In the genomic region with DNA sequence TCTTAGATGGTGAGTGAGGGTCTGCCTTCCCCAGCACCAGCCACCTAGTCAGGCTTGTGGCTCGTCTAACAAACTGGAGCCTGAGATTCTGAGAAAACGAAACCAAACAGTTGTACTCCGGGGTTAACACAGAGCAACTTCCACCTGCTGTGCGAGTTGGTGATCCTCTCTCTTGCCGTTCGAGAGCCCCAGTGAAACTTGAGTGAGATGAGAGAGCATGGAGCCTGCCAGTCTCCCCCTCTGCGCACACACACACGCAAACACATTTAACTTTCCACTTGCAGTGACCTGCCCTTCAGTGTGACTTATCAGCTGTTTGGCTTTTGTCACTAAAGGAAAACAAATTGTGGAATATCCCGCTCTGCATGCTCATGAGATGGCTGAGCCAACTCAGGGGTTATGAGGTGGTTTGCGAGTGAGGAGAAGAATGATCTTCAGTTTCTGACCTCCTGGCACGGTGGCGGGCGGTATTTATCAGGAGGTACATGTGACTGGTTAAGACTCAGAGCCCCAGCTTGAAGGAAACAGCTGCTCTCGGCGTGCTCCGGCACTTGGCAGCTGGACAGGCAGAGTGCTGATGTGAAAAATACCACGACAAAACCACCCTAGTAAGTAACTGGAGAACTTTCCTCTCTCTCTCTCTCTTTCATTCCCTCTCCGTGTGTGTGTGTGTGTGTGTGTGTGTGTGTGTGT, we compare ENCODE assay signal across 1 cellular context.
TF ChIP-seq lines count a peak whose summit lies in the region.

A gene with protein sequence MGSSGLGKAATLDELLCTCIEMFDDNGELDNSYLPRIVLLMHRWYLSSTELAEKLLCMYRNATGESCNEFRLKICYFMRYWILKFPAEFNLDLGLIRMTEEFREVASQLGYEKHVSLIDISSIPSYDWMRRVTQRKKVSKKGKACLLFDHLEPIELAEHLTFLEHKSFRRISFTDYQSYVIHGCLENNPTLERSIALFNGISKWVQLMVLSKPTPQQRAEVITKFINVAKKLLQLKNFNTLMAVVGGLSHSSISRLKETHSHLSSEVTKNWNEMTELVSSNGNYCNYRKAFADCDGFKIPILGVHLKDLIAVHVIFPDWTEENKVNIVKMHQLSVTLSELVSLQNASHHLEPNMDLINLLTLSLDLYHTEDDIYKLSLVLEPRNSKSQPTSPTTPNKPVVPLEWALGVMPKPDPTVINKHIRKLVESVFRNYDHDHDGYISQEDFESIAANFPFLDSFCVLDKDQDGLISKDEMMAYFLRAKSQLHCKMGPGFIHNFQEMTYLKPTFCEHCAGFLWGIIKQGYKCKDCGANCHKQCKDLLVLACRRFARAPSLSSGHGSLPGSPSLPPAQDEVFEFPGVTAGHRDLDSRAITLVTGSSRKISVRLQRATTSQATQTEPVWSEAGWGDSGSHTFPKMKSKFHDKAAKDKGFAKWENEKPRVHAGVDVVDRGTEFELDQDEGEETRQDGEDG (plus strand): TSS at position 550 of the 693 bp plus-strand sequence. CDS start 38,488 bp downstream, outside the sequence.

TF ChIP-seq in HepG2, 621 proteins besides CTCF, POLR2A, EP300 and RAD21 (continued from another document and continues in another):
- TF ChIP-seq, protein P1, sequence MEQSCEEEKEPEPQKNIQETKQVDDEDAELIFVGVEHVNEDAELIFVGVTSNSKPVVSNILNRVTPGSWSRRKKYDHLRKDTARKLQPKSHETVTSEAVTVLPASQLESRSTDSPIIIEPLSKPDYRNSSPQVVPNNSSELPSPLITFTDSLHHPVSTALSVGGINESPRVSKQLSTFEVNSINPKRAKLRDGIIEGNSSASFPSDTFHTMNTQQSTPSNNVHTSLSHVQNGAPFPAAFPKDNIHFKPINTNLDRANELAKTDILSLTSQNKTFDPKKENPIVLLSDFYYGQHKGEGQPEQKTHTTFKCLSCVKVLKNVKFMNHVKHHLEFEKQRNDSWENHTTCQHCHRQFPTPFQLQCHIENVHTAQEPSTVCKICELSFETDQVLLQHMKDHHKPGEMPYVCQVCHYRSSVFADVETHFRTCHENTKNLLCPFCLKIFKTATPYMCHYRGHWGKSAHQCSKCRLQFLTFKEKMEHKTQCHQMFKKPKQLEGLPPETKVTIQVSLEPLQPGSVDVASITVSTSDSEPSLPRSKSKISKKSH (CRISPR knock-in tag; IDR thresholded peaks at IDR 0.05; ENCODE audit: borderline replicate concordance): no peak
- peak; percentile 73 for TF ChIP-seq ZNF589 (CRISPR knock-in tag; conservative IDR thresholded peaks at IDR 0.05)
- TF ChIP-seq, protein P2, sequence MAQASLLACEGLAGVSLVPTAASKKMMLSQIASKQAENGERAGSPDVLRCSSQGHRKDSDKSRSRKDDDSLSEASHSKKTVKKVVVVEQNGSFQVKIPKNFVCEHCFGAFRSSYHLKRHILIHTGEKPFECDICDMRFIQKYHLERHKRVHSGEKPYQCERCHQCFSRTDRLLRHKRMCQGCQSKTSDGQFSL (CRISPR knock-in tag; IDR thresholded peaks at IDR 0.05): no peak
- no peak for TF ChIP-seq ATF7-NPFF (CRISPR knock-in tag; IDR thresholded peaks at IDR 0.05; ENCODE audit: low read depth)
- 0 out of 2 replicates have a peak, but pooled peaks have one; percentile 34 for TF ChIP-seq ZNF75D (CRISPR knock-in tag; IDR thresholded peaks at IDR 0.05; ENCODE audit: borderline replicate concordance)
- no peak for TF ChIP-seq PLRG1 (conservative IDR thresholded peaks at IDR 0.05)
- TF ChIP-seq ARNT (IDR thresholded peaks at IDR 0.05): no peak
- TF ChIP-seq ZNF230 (CRISPR knock-in tag; IDR thresholded peaks at IDR 0.05): no peak
- TF ChIP-seq BRCA1 (CRISPR knock-in tag; IDR thresholded peaks at IDR 0.05): no peak
- TF ChIP-seq ZNF317 (CRISPR knock-in tag; IDR thresholded peaks at IDR 0.05): 0 out of 2 replicates have a peak, but pooled peaks have one; percentile 10
- peak; percentile 32; the same call in 1 of the 2 replicates for TF ChIP-seq ZNF841 (CRISPR knock-in tag; IDR thresholded peaks at IDR 0.05; ENCODE audit: borderline replicate concordance)
- no peak for TF ChIP-seq ZNF605 (CRISPR knock-in tag; IDR thresholded peaks at IDR 0.05)
- TF ChIP-seq, protein P3, sequence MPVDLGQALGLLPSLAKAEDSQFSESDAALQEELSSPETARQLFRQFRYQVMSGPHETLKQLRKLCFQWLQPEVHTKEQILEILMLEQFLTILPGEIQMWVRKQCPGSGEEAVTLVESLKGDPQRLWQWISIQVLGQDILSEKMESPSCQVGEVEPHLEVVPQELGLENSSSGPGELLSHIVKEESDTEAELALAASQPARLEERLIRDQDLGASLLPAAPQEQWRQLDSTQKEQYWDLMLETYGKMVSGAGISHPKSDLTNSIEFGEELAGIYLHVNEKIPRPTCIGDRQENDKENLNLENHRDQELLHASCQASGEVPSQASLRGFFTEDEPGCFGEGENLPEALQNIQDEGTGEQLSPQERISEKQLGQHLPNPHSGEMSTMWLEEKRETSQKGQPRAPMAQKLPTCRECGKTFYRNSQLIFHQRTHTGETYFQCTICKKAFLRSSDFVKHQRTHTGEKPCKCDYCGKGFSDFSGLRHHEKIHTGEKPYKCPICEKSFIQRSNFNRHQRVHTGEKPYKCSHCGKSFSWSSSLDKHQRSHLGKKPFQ (CRISPR knock-in tag; IDR thresholded peaks at IDR 0.05; ENCODE audit: insufficient replicate concordance): no peak
- TF ChIP-seq RFXAP (CRISPR knock-in tag; IDR thresholded peaks at IDR 0.05; ENCODE audit: borderline replicate concordance): no peak
- TF ChIP-seq, protein P4, sequence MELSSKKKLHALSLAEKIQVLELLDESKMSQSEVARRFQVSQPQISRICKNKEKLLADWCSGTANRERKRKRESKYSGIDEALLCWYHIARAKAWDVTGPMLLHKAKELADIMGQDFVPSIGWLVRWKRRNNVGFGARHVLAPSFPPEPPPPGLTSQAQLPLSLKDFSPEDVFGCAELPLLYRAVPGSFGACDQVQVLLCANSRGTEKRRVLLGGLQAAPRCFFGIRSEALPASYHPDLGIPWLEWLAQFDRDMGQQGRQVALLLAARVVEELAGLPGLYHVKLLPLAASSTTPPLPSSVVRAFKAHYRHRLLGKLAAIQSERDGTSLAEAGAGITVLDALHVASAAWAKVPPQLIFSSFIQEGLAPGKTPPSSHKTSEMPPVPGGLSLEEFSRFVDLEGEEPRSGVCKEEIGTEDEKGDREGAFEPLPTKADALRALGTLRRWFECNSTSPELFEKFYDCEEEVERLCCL (CRISPR knock-in tag; IDR thresholded peaks at IDR 0.05; ENCODE audit: borderline replicate concordance): no peak
- TF ChIP-seq, protein P5, sequence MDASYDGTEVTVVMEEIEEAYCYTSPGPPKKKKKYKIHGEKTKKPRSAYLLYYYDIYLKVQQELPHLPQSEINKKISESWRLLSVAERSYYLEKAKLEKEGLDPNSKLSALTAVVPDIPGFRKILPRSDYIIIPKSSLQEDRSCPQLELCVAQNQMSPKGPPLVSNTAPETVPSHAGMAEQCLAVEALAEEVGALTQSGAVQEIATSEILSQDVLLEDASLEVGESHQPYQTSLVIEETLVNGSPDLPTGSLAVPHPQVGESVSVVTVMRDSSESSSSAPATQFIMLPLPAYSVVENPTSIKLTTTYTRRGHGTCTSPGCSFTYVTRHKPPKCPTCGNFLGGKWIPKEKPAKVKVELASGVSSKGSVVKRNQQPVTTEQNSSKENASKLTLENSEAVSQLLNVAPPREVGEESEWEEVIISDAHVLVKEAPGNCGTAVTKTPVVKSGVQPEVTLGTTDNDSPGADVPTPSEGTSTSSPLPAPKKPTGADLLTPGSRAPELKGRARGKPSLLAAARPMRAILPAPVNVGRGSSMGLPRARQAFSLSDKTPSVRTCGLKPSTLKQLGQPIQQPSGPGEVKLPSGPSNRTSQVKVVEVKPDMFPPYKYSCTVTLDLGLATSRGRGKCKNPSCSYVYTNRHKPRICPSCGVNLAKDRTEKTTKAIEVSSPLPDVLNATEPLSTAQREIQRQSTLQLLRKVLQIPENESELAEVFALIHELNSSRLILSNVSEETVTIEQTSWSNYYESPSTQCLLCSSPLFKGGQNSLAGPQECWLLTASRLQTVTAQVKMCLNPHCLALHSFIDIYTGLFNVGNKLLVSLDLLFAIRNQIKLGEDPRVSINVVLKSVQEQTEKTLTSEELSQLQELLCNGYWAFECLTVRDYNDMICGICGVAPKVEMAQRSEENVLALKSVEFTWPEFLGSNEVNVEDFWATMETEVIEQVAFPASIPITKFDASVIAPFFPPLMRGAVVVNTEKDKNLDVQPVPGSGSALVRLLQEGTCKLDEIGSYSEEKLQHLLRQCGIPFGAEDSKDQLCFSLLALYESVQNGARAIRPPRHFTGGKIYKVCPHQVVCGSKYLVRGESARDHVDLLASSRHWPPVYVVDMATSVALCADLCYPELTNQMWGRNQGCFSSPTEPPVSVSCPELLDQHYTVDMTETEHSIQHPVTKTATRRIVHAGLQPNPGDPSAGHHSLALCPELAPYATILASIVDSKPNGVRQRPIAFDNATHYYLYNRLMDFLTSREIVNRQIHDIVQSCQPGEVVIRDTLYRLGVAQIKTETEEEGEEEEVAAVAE (CRISPR knock-in tag; IDR thresholded peaks at IDR 0.05; ENCODE audit: borderline replicate concordance): no peak
- TF ChIP-seq ZNF777 (CRISPR knock-in tag; IDR thresholded peaks at IDR 0.05): no peak
- TF ChIP-seq, protein P6, sequence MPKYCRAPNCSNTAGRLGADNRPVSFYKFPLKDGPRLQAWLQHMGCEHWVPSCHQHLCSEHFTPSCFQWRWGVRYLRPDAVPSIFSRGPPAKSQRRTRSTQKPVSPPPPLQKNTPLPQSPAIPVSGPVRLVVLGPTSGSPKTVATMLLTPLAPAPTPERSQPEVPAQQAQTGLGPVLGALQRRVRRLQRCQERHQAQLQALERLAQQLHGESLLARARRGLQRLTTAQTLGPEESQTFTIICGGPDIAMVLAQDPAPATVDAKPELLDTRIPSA (CRISPR knock-in tag; IDR thresholded peaks at IDR 0.05; ENCODE audit: borderline replicate concordance): no peak
- no peak for TF ChIP-seq THYN1 (CRISPR knock-in tag; IDR thresholded peaks at IDR 0.05; ENCODE audit: borderline replicate concordance, low read depth)
- 0 out of 2 replicates have a peak, but pooled peaks have one; percentile 16 for TF ChIP-seq PITX1 (CRISPR knock-in tag; IDR thresholded peaks at IDR 0.05)
- TF ChIP-seq SPEN (CRISPR knock-in tag; IDR thresholded peaks at IDR 0.05; ENCODE audit: low read depth): no peak
- TF ChIP-seq, protein P7, sequence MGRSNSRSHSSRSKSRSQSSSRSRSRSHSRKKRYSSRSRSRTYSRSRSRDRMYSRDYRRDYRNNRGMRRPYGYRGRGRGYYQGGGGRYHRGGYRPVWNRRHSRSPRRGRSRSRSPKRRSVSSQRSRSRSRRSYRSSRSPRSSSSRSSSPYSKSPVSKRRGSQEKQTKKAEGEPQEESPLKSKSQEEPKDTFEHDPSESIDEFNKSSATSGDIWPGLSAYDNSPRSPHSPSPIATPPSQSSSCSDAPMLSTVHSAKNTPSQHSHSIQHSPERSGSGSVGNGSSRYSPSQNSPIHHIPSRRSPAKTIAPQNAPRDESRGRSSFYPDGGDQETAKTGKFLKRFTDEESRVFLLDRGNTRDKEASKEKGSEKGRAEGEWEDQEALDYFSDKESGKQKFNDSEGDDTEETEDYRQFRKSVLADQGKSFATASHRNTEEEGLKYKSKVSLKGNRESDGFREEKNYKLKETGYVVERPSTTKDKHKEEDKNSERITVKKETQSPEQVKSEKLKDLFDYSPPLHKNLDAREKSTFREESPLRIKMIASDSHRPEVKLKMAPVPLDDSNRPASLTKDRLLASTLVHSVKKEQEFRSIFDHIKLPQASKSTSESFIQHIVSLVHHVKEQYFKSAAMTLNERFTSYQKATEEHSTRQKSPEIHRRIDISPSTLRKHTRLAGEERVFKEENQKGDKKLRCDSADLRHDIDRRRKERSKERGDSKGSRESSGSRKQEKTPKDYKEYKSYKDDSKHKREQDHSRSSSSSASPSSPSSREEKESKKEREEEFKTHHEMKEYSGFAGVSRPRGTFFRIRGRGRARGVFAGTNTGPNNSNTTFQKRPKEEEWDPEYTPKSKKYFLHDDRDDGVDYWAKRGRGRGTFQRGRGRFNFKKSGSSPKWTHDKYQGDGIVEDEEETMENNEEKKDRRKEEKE (IDR thresholded peaks at IDR 0.05): no peak
- no peak for TF ChIP-seq HCFC1 (IDR thresholded peaks at IDR 0.05; ENCODE audit: low read depth, low read length)
- no peak for TF ChIP-seq ZNF746 (CRISPR knock-in tag; IDR thresholded peaks at IDR 0.05)
- TF ChIP-seq, protein P8, sequence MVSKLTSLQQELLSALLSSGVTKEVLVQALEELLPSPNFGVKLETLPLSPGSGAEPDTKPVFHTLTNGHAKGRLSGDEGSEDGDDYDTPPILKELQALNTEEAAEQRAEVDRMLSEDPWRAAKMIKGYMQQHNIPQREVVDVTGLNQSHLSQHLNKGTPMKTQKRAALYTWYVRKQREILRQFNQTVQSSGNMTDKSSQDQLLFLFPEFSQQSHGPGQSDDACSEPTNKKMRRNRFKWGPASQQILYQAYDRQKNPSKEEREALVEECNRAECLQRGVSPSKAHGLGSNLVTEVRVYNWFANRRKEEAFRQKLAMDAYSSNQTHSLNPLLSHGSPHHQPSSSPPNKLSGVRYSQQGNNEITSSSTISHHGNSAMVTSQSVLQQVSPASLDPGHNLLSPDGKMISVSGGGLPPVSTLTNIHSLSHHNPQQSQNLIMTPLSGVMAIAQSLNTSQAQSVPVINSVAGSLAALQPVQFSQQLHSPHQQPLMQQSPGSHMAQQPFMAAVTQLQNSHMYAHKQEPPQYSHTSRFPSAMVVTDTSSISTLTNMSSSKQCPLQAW (CRISPR knock-in tag; IDR thresholded peaks at IDR 0.05): 0 out of 2 replicates have a peak, but pooled peaks have one; percentile 24
- TF ChIP-seq, protein P9, sequence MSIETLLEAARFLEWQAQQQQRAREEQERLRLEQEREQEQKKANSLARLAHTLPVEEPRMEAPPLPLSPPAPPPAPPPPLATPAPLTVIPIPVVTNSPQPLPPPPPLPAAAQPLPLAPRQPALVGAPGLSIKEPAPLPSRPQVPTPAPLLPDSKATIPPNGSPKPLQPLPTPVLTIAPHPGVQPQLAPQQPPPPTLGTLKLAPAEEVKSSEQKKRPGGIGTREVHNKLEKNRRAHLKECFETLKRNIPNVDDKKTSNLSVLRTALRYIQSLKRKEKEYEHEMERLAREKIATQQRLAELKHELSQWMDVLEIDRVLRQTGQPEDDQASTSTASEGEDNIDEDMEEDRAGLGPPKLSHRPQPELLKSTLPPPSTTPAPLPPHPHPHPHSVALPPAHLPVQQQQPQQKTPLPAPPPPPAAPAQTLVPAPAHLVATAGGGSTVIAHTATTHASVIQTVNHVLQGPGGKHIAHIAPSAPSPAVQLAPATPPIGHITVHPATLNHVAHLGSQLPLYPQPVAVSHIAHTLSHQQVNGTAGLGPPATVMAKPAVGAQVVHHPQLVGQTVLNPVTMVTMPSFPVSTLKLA (IDR thresholded peaks at IDR 0.05): no peak
- peak; percentile 86; the same call in 1 of the 2 replicates for TF ChIP-seq HOXA9 (CRISPR knock-in tag; IDR thresholded peaks at IDR 0.05; ENCODE audit: borderline replicate concordance)
- no peak for TF ChIP-seq KAT2B (IDR thresholded peaks at IDR 0.05; ENCODE audit: borderline replicate concordance, low read depth, low read length)
- TF ChIP-seq ZFP41 (CRISPR knock-in tag; IDR thresholded peaks at IDR 0.05; ENCODE audit: borderline replicate concordance): no peak
- TF ChIP-seq ZNF547 (CRISPR knock-in tag; IDR thresholded peaks at IDR 0.05): peak; percentile 32; the same call in 1 of the 2 replicates
- no peak for TF ChIP-seq SNAI1 (CRISPR knock-in tag; IDR thresholded peaks at IDR 0.05; ENCODE audit: borderline replicate concordance)
- TF ChIP-seq, protein P10, sequence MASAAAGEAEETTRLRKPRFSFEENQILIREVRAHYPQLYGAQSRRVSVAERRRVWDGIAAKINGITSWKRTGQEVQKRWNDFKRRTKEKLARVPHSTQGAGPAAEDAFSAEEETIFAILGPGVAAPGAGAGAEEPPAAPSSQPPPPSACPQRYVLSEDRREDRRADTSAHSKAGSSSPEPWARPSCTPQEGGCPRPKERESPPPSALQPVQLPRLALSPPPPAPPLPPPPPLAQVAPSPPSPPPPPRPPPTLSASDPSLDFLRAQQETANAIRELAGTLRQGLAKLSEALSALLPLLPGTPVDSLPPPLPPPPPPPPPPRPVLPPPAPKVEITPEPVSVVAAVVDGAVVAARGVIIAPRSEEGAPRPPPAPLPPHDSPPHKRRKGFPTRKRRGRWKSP (CRISPR knock-in tag; IDR thresholded peaks at IDR 0.05): no peak
- TF ChIP-seq ATF1 (CRISPR knock-in tag; IDR thresholded peaks at IDR 0.05): no peak
- no peak for TF ChIP-seq ZNF552 (CRISPR knock-in tag; IDR thresholded peaks at IDR 0.05; ENCODE audit: borderline replicate concordance)
- TF ChIP-seq ZNF577 (CRISPR knock-in tag; IDR thresholded peaks at IDR 0.05; ENCODE audit: borderline replicate concordance, low read depth): no peak
